Comparison of ENCODE assay signal across 1 cellular context in genomic region chr1:233005703-233006102, GRCh38.
TF ChIP-seq lines count a peak whose summit lies in the region.

No MANE protein-coding gene starts in this region.

TF ChIP-seq in GM23338, 12 proteins besides CTCF, POLR2A, EP300 and RAD21:
- TF ChIP-seq ZNF462 (CRISPR knock-in tag; IDR thresholded peaks at IDR 0.05): no peak
- no peak for TF ChIP-seq JUNB (IDR thresholded peaks at IDR 0.05; ENCODE audit: unreplicated experiment)
- TF ChIP-seq ZNF114 (CRISPR knock-in tag; IDR thresholded peaks at IDR 0.05): no peak
